In the genomic region with DNA sequence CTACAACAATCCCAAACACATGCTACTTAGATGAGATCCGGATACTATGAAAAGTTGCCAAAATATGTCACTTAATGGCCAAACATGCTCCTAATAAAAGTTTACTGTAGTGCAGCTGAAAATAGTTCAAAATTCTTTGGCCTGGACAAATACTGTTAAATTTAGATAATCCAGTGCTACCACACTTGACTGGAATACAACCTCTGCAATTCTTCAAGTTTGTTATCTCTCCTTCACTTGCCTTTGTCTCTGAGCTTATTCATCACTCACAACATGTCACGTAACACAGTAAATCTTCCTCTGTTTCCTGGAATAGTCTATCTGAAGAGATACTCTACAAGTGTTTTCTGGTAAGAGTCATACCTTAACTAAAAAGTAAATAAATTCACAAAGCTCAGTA, we compare ENCODE assay signal across 1 cellular context.
TF ChIP-seq lines count a peak whose summit lies in the region.

No MANE protein-coding gene starts in this region.

TF ChIP-seq in K562, 482 proteins besides CTCF, POLR2A, EP300 and RAD21 (continued from another document and continues in another):
- TF ChIP-seq, protein P1, sequence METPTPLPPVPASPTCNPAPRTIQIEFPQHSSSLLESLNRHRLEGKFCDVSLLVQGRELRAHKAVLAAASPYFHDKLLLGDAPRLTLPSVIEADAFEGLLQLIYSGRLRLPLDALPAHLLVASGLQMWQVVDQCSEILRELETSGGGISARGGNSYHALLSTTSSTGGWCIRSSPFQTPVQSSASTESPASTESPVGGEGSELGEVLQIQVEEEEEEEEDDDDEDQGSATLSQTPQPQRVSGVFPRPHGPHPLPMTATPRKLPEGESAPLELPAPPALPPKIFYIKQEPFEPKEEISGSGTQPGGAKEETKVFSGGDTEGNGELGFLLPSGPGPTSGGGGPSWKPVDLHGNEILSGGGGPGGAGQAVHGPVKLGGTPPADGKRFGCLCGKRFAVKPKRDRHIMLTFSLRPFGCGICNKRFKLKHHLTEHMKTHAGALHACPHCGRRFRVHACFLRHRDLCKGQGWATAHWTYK (CRISPR knock-in tag; IDR thresholded peaks at IDR 0.05), result no peak
- no peak for TF ChIP-seq CBX1 (IDR thresholded peaks at IDR 0.05; ENCODE audit: low read depth)
- TF ChIP-seq, protein P2, sequence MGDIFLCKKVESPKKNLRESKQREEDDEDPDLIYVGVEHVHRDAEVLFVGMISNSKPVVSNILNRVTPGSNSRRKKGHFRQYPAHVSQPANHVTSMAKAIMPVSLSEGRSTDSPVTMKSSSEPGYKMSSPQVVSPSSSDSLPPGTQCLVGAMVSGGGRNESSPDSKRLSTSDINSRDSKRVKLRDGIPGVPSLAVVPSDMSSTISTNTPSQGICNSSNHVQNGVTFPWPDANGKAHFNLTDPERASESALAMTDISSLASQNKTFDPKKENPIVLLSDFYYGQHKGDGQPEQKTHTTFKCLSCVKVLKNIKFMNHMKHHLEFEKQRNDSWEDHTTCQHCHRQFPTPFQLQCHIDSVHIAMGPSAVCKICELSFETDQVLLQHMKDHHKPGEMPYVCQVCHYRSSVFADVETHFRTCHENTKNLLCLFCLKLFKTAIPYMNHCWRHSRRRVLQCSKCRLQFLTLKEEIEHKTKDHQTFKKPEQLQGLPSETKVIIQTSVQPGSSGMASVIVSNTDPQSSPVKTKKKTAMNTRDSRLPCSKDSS (IDR thresholded peaks at IDR 0.05; ENCODE audit: low read depth, partially characterized antibody), result no peak
- TF ChIP-seq ILK (tag; IDR thresholded peaks at IDR 0.05; ENCODE audit: borderline replicate concordance, low read depth), result no peak
- TF ChIP-seq, protein P3, sequence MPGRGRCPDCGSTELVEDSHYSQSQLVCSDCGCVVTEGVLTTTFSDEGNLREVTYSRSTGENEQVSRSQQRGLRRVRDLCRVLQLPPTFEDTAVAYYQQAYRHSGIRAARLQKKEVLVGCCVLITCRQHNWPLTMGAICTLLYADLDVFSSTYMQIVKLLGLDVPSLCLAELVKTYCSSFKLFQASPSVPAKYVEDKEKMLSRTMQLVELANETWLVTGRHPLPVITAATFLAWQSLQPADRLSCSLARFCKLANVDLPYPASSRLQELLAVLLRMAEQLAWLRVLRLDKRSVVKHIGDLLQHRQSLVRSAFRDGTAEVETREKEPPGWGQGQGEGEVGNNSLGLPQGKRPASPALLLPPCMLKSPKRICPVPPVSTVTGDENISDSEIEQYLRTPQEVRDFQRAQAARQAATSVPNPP (IDR thresholded peaks at IDR 0.05; ENCODE audit: borderline replicate concordance, insufficient read depth, insufficient read length), result no peak
- no peak for TF ChIP-seq ZNF717 (CRISPR knock-in tag; IDR thresholded peaks at IDR 0.05)
- no peak for TF ChIP-seq FUS (optimal IDR thresholded peaks at IDR 0.05; ENCODE audit: low read depth, low read length)
- TF ChIP-seq, protein P4, sequence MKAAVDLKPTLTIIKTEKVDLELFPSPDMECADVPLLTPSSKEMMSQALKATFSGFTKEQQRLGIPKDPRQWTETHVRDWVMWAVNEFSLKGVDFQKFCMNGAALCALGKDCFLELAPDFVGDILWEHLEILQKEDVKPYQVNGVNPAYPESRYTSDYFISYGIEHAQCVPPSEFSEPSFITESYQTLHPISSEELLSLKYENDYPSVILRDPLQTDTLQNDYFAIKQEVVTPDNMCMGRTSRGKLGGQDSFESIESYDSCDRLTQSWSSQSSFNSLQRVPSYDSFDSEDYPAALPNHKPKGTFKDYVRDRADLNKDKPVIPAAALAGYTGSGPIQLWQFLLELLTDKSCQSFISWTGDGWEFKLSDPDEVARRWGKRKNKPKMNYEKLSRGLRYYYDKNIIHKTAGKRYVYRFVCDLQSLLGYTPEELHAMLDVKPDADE (conservative IDR thresholded peaks at IDR 0.05; ENCODE audit: control insufficient read depth, low read depth, low read length), result no peak
- TF ChIP-seq RFX1 (IDR thresholded peaks at IDR 0.05), result no peak
- TF ChIP-seq KHSRP (IDR thresholded peaks at IDR 0.05), result no peak
- no peak for TF ChIP-seq NFYB (IDR thresholded peaks at IDR 0.05; ENCODE audit: extremely low read depth, insufficient read length)
- TF ChIP-seq, protein P5, sequence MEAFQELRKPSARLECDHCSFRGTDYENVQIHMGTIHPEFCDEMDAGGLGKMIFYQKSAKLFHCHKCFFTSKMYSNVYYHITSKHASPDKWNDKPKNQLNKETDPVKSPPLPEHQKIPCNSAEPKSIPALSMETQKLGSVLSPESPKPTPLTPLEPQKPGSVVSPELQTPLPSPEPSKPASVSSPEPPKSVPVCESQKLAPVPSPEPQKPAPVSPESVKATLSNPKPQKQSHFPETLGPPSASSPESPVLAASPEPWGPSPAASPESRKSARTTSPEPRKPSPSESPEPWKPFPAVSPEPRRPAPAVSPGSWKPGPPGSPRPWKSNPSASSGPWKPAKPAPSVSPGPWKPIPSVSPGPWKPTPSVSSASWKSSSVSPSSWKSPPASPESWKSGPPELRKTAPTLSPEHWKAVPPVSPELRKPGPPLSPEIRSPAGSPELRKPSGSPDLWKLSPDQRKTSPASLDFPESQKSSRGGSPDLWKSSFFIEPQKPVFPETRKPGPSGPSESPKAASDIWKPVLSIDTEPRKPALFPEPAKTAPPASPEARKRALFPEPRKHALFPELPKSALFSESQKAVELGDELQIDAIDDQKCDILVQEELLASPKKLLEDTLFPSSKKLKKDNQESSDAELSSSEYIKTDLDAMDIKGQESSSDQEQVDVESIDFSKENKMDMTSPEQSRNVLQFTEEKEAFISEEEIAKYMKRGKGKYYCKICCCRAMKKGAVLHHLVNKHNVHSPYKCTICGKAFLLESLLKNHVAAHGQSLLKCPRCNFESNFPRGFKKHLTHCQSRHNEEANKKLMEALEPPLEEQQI (IDR thresholded peaks at IDR 0.05), result peak; percentile 86
- TF ChIP-seq, protein P6, sequence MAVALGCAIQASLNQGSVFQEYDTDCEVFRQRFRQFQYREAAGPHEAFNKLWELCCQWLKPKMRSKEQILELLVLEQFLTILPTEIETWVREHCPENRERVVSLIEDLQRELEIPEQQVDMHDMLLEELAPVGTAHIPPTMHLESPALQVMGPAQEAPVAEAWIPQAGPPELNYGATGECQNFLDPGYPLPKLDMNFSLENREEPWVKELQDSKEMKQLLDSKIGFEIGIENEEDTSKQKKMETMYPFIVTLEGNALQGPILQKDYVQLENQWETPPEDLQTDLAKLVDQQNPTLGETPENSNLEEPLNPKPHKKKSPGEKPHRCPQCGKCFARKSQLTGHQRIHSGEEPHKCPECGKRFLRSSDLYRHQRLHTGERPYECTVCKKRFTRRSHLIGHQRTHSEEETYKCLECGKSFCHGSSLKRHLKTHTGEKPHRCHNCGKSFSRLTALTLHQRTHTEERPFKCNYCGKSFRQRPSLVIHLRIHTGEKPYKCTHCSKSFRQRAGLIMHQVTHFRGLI (CRISPR knock-in tag; IDR thresholded peaks at IDR 0.05), result no peak
- TF ChIP-seq, protein P7, sequence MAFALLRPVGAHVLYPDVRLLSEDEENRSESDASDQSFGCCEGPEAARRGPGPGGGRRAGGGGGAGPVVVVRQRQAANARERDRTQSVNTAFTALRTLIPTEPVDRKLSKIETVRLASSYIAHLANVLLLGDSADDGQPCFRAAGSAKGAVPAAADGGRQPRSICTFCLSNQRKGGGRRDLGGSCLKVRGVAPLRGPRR (CRISPR knock-in tag; IDR thresholded peaks at IDR 0.05), result no peak
- no peak for TF ChIP-seq ETS2 (tag; IDR thresholded peaks at IDR 0.05; ENCODE audit: borderline replicate concordance, poor library complexity, severe bottlenecking)
- TF ChIP-seq, protein P8, sequence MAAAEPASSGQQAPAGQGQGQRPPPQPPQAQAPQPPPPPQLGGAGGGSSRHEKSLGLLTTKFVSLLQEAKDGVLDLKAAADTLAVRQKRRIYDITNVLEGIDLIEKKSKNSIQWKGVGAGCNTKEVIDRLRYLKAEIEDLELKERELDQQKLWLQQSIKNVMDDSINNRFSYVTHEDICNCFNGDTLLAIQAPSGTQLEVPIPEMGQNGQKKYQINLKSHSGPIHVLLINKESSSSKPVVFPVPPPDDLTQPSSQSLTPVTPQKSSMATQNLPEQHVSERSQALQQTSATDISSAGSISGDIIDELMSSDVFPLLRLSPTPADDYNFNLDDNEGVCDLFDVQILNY (CRISPR knock-in tag; IDR thresholded peaks at IDR 0.05), result no peak
- TF ChIP-seq DMBX1 (CRISPR knock-in tag; IDR thresholded peaks at IDR 0.05; ENCODE audit: borderline replicate concordance), result no peak
- TF ChIP-seq, protein P9, sequence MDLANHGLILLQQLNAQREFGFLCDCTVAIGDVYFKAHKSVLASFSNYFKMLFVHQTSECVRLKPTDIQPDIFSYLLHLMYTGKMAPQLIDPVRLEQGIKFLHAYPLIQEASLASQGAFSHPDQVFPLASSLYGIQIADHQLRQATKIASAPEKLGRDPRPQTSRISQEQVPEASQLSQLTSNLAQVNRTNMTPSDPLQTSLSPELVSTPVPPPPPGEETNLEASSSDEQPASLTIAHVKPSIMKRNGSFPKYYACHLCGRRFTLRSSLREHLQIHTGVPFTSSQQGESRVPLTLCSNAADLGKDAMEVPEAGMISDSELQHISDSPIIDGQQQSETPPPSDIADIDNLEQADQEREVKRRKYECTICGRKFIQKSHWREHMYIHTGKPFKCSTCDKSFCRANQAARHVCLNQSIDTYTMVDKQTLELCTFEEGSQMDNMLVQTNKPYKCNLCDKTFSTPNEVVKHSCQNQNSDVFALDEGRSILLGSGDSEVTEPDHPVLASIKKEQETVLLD (IDR thresholded peaks at IDR 0.05), result no peak
- TF ChIP-seq ZNF324 (CRISPR knock-in tag; IDR thresholded peaks at IDR 0.05), result no peak
- TF ChIP-seq ETV5 (CRISPR knock-in tag; IDR thresholded peaks at IDR 0.05; ENCODE audit: low read depth), result no peak
- TF ChIP-seq, protein P10, sequence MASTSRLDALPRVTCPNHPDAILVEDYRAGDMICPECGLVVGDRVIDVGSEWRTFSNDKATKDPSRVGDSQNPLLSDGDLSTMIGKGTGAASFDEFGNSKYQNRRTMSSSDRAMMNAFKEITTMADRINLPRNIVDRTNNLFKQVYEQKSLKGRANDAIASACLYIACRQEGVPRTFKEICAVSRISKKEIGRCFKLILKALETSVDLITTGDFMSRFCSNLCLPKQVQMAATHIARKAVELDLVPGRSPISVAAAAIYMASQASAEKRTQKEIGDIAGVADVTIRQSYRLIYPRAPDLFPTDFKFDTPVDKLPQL (IDR thresholded peaks at IDR 0.05; ENCODE audit: extremely low read depth, insufficient read length), result no peak
- no peak for TF ChIP-seq SRSF7 (optimal IDR thresholded peaks at IDR 0.05; ENCODE audit: low read depth, low read length)
- no peak; the same call in 1 of the 2 replicates for TF ChIP-seq MYBL2 (IDR thresholded peaks at IDR 0.05; ENCODE audit: low read depth)
- no peak for TF ChIP-seq MYBL2 (CRISPR knock-in tag; IDR thresholded peaks at IDR 0.05; ENCODE audit: borderline replicate concordance)
- no peak for TF ChIP-seq RFX5 (IDR thresholded peaks at IDR 0.05; ENCODE audit: low read depth, low read length)
- no peak for TF ChIP-seq HDAC8 (tag; IDR thresholded peaks at IDR 0.05)
- TF ChIP-seq, protein P11, sequence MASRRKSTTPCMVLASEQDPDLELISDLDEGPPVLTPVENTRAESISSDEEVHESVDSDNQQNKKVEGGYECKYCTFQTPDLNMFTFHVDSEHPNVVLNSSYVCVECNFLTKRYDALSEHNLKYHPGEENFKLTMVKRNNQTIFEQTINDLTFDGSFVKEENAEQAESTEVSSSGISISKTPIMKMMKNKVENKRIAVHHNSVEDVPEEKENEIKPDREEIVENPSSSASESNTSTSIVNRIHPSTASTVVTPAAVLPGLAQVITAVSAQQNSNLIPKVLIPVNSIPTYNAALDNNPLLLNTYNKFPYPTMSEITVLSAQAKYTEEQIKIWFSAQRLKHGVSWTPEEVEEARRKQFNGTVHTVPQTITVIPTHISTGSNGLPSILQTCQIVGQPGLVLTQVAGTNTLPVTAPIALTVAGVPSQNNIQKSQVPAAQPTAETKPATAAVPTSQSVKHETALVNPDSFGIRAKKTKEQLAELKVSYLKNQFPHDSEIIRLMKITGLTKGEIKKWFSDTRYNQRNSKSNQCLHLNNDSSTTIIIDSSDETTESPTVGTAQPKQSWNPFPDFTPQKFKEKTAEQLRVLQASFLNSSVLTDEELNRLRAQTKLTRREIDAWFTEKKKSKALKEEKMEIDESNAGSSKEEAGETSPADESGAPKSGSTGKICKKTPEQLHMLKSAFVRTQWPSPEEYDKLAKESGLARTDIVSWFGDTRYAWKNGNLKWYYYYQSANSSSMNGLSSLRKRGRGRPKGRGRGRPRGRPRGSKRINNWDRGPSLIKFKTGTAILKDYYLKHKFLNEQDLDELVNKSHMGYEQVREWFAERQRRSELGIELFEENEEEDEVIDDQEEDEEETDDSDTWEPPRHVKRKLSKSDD (conservative IDR thresholded peaks at IDR 0.05; ENCODE audit: low read length), result no peak
- no peak for TF ChIP-seq TGIF2 (CRISPR knock-in tag; IDR thresholded peaks at IDR 0.05)
- no peak for TF ChIP-seq TAF9B (IDR thresholded peaks at IDR 0.05; ENCODE audit: partially characterized antibody)
- no peak for TF ChIP-seq NCOA4 (IDR thresholded peaks at IDR 0.05; ENCODE audit: partially characterized antibody)
- no peak for TF ChIP-seq CSDE1 (IDR thresholded peaks at IDR 0.05)
- TF ChIP-seq JUNB (CRISPR knock-in tag; conservative IDR thresholded peaks at IDR 0.05), result no peak
- no peak for TF ChIP-seq SAP30 (IDR thresholded peaks at IDR 0.05; ENCODE audit: borderline replicate concordance, insufficient read depth, low read depth, low read length, poor library complexity, severe bottlenecking)
- no peak for TF ChIP-seq NR2C2 (CRISPR knock-in tag; IDR thresholded peaks at IDR 0.05)
- 0 out of 2 replicates have a peak, but pooled peaks have one; percentile 22 for TF ChIP-seq NR2C2 (tag; IDR thresholded peaks at IDR 0.05)
- TF ChIP-seq, protein P12, sequence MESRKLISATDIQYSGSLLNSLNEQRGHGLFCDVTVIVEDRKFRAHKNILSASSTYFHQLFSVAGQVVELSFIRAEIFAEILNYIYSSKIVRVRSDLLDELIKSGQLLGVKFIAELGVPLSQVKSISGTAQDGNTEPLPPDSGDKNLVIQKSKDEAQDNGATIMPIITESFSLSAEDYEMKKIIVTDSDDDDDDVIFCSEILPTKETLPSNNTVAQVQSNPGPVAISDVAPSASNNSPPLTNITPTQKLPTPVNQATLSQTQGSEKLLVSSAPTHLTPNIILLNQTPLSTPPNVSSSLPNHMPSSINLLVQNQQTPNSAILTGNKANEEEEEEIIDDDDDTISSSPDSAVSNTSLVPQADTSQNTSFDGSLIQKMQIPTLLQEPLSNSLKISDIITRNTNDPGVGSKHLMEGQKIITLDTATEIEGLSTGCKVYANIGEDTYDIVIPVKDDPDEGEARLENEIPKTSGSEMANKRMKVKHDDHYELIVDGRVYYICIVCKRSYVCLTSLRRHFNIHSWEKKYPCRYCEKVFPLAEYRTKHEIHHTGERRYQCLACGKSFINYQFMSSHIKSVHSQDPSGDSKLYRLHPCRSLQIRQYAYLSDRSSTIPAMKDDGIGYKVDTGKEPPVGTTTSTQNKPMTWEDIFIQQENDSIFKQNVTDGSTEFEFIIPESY (CRISPR knock-in tag; IDR thresholded peaks at IDR 0.05), result no peak
- TF ChIP-seq ZNF212 (CRISPR knock-in tag; IDR thresholded peaks at IDR 0.05), result no peak
- TF ChIP-seq MTF1 (CRISPR knock-in tag; IDR thresholded peaks at IDR 0.05; ENCODE audit: borderline replicate concordance), result no peak
- TF ChIP-seq HOXB6 (CRISPR knock-in tag; IDR thresholded peaks at IDR 0.05; ENCODE audit: borderline replicate concordance), result no peak
- TF ChIP-seq FOXK2 (conservative IDR thresholded peaks at IDR 0.05 in 1 of 2, IDR thresholded peaks at IDR 0.05 in 1 of 2; ENCODE audit: low read depth in 2 of 2), result 0 out of 4 replicates have a peak, but pooled peaks of 1 of the 2 experiments have one; percentile 13
